ENCODE assay signal across 10 cellular contexts in the genomic region with DNA sequence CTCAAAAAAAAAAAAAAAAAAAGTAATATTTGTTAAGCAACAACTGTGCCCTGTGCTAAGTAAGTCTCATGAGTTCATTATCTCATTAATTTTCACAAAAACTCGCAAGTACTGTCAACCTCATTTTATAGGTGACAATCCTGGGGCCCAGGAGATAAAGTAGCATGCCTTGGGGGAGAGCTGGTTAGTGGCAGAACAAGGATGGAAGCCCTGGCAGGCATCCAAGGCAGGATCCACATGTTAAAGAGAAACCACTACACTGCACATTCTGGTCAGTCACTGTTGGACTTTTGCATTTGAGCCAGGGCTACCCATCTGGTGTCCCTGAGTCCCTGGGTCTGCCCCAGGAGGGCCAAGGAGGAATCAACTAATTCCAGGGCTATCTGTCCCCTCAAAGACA. TPM values are rescaled to one million over a fixed set of nuclear protein-coding genes. Genes with fewer than 3 reads are reported as not detected.
DNase-seq lines count a peak whose midpoint lies in the region; ATAC-seq and TF ChIP-seq lines count a peak whose summit lies in the region.
"Had no signal": no experiment of that assay in that cellular context is flagged by ENCODE, and none has a peak within 500 bp of the region (broad histone marks: within the 10 kb centered on the region; RNA-seq: fewer than 3 reads in every experiment).

No MANE protein-coding gene starts in this region.

- no peak for TF ChIP-seq CTCF in coronary artery (IDR thresholded peaks at IDR 0.05)

- H3K36me3 Mint-ChIP-seq in activated CD8-positive, alpha-beta T cell treated with anti-CD3 and anti-CD28 coated beads, Interleukin-2, amount 10 ng/mL, durations not matched to agents 7 days and 5 days (ENCODE audit: low read depth) = peaks cover 6% of the 10 kb centered on the region

- H3K4me3 ChIP-seq in coronary artery = no peak overlapping the region
- H3K4me3 ChIP-seq: lung had no signal

- peaks cover 90% of the 10 kb centered on the region for H3K4me1 Mint-ChIP-seq in activated CD8-positive, alpha-beta T cell treated with anti-CD3 and anti-CD28 coated beads, Interleukin-2, amount 10 ng/mL, durations not matched to agents 7 days and 5 days (ENCODE audit: low read depth)

- POLR2A ChIA-PET in activated CD8-positive, alpha-beta T cell treated with anti-CD3 and anti-CD28 coated beads, Interleukin-2, amount 10 ng/mL, durations not matched to agents 7 days and 5 days (lab: Charles Lee) = interaction anchor here (13.8 kb wide), 1 partner anchor 52 kb away, joined by 248 read pairs; the partner anchor contains the start of gene ZFP36L2

- H3K27ac Mint-ChIP-seq in activated CD8-positive, alpha-beta T cell treated with anti-CD3 and anti-CD28 coated beads, Interleukin-2, amount 10 ng/mL, durations not matched to agents 7 days and 5 days = peak overlapping the region; percentile 39

- H3K27ac ChIP-seq in coronary artery = peak overlapping the region in 1 of 2 donors; percentile 16

- H3K27me3 Mint-ChIP-seq in activated CD8-positive, alpha-beta T cell treated with anti-CD3 and anti-CD28 coated beads, Interleukin-2, amount 10 ng/mL, durations not matched to agents 7 days and 5 days (ENCODE audit: low read depth) = no peaks in the 10 kb centered on the region

- H3K4me3 Mint-ChIP-seq in activated CD8-positive, alpha-beta T cell treated with anti-CD3 and anti-CD28 coated beads, Interleukin-2, amount 10 ng/mL, durations not matched to agents 7 days and 5 days = no peak overlapping the region

- no peak for ATAC-seq in activated CD8-positive, alpha-beta T cell treated with anti-CD3 and anti-CD28 coated beads, Interleukin-2, amount 10 ng/mL, durations not matched to agents 7 days and 5 days
- ATAC-seq in GM19395 (IDR thresholded peaks at IDR 0.05; ENCODE audit: unreplicated experiment) (no peak), GM21786 (IDR thresholded peaks at IDR 0.05; ENCODE audit: unreplicated experiment) (no peak), HG03095 (IDR thresholded peaks at IDR 0.05; ENCODE audit: unreplicated experiment) (no peak)

- peak; percentile 45 for DNase-seq in AG08395 (ENCODE audit: low spot score)
- DNase-seq in GM04503 (ENCODE audit: low read depth) = peak; percentile 17
- DNase-seq in activated CD8-positive, alpha-beta T cell treated with anti-CD3 and anti-CD28 coated beads, Interleukin-2, amount 10 ng/mL, durations not matched to agents 7 days and 5 days = no peak
- DNase-seq in iris pigment epithelial cell (ENCODE audit: low read depth) = peak; percentile 41
- DNase-seq in coronary artery (ENCODE audit: low spot score) = no peak
- DNase-seq: stimulated activated CD8-positive, alpha-beta memory T cell treated with anti-CD3 and anti-CD28 coated beads, Interleukin-4, amount 100 ng/mL, for 48 hours had no signal

- no peaks in the 10 kb centered on the region for H3K9me3 Mint-ChIP-seq in activated CD8-positive, alpha-beta T cell treated with anti-CD3 and anti-CD28 coated beads, Interleukin-2, amount 10 ng/mL, durations not matched to agents 7 days and 5 days (ENCODE audit: insufficient read depth)

- CTCF ChIA-PET in activated CD8-positive, alpha-beta T cell treated with anti-CD3 and anti-CD28 coated beads, Interleukin-2, amount 10 ng/mL, durations not matched to agents 7 days and 5 days (lab: Charles Lee) = interaction anchor here (3.4 to 13.4 kb wide), 5 partner anchors 11 to 57 kb away, joined by 28 to 242 read pairs (median 55); partner anchors contain the start of gene ZFP36L2

RNA-seq across cellular contexts. Expression of gene ZFP36L2, which starts 54.6 kb away (rescaled TPM):
- 100 to 1,000 TPM; 166 TPM for total RNA-seq in activated CD8-positive, alpha-beta T cell treated with anti-CD3 and anti-CD28 coated beads, Interleukin-2, amount 10 ng/mL, durations not matched to agents 7 days and 5 days

Comparison
In these comparisons a context has a peak if more than half of its experiments do, and no peak if none do; other contexts are left out.
1. DNase-seq: peak in AG08395 (single experiment), GM04503 (single experiment) and iris pigment epithelial cell (single experiment); none in activated CD8-positive, alpha-beta T cell treated with anti-CD3 and anti-CD28 coated beads, Interleukin-2, amount 10 ng/mL, durations not matched to agents 7 days and 5 days (single experiment) and coronary artery (single experiment).